1 cellular context compared by ENCODE assay signal in the genomic region with DNA sequence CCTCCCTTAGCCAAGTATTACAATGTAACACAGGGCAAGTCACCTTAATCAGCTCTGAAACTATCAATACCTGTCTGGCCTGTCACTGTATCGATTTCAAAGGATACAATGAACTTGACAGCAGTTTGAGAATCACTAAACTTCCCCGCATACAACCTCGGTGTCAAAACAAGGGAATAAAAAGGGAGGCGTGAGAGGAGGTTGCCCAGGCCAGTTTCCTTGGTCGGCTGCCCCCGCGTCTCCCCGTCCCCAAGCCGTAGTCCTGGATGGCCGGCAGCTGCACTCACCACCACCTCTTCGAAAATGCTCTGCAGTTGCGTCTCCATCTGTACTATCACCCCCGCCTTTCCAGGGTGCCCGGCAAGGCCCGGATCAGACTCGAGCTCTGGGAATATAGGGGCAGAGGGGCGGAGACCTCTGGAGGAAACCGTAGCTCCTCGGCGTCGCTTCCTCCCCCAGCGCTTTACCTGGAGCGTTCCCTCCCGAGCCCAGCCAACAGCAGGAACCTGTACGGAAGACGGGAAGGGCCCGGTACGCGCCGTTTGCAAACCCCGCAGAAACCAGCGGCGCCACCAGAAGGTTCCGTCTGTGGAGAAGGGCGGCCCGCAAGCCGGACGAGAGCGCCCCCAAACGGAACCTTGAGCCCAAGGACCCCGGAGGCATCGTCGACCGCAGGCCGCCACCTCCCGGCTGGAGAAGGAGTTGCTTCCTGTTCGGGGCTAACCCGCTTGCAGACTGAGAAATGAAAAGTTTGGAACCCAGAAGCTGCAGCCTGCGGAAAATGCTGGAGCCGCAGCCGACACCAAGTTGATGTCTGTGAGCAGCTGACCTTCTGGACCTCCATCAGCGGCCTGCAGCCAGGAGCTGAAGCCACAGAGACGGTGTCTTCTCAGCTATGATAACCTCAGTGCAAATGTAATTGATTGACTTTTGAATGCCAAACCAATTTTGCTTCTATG.
A peak's percentile ranks its signal among the peaks of the same experiment; 100 is the strongest.
TF ChIP-seq lines count a peak whose summit lies in the region.

A gene with protein sequence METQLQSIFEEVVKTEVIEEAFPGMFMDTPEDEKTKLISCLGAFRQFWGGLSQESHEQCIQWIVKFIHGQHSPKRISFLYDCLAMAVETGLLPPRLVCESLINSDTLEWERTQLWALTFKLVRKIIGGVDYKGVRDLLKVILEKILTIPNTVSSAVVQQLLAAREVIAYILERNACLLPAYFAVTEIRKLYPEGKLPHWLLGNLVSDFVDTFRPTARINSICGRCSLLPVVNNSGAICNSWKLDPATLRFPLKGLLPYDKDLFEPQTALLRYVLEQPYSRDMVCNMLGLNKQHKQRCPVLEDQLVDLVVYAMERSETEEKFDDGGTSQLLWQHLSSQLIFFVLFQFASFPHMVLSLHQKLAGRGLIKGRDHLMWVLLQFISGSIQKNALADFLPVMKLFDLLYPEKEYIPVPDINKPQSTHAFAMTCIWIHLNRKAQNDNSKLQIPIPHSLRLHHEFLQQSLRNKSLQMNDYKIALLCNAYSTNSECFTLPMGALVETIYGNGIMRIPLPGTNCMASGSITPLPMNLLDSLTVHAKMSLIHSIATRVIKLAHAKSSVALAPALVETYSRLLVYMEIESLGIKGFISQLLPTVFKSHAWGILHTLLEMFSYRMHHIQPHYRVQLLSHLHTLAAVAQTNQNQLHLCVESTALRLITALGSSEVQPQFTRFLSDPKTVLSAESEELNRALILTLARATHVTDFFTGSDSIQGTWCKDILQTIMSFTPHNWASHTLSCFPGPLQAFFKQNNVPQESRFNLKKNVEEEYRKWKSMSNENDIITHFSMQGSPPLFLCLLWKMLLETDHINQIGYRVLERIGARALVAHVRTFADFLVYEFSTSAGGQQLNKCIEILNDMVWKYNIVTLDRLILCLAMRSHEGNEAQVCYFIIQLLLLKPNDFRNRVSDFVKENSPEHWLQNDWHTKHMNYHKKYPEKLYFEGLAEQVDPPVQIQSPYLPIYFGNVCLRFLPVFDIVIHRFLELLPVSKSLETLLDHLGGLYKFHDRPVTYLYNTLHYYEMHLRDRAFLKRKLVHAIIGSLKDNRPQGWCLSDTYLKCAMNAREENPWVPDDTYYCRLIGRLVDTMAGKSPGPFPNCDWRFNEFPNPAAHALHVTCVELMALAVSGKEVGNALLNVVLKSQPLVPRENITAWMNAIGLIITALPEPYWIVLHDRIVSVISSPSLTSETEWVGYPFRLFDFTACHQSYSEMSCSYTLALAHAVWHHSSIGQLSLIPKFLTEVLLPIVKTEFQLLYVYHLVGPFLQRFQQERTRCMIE (N-terminal part only) (minus strand): TSS at position 519 of the 959 bp plus-strand sequence. CDS start 193 bp downstream, at position 326.

TF ChIP-seq in HEK293, 187 proteins besides CTCF, POLR2A, EP300 and RAD21 (continued from another document and continues in another):
- TF ChIP-seq GFI1B (tag by site-specific recombination; IDR thresholded peaks at IDR 0.05) (peak; percentile 72; the same call in 1 of the 2 replicates), ZNF830 (tag by site-specific recombination; IDR thresholded peaks at IDR 0.05; ENCODE audit: low read depth) (no peak), ZNF580 (tag by site-specific recombination; IDR thresholded peaks at IDR 0.05) (peak; percentile 97), ZSCAN30 (tag by site-specific recombination; IDR thresholded peaks at IDR 0.05) (peak; percentile 99), SETDB1 (IDR thresholded peaks at IDR 0.05; ENCODE audit: insufficient read length, low read length) (peak; percentile 28), ZNF658 (tag by site-specific recombination; IDR thresholded peaks at IDR 0.05) (0 out of 2 replicates have a peak, but pooled peaks have one; percentile 46), ZFP69B (tag by site-specific recombination; IDR thresholded peaks at IDR 0.05) (peak; percentile 93), ZNF266 (tag by site-specific recombination; IDR thresholded peaks at IDR 0.05; ENCODE audit: low read depth) (no peak), ZNF555 (tag by site-specific recombination; conservative IDR thresholded peaks at IDR 0.05) (no peak), ZNF324 (tag by site-specific recombination; IDR thresholded peaks at IDR 0.05) (peak; percentile 100), ZNF747 (tag by site-specific recombination; IDR thresholded peaks at IDR 0.05) (no peak), ZNF48 (tag by site-specific recombination; IDR thresholded peaks at IDR 0.05) (no peak), ZNF621 (tag by site-specific recombination; IDR thresholded peaks at IDR 0.05) (no peak), ZNF654 (tag by site-specific recombination; IDR thresholded peaks at IDR 0.05; ENCODE audit: low read depth) (peak; percentile 89), ZNF132 (tag by site-specific recombination; IDR thresholded peaks at IDR 0.05; ENCODE audit: borderline replicate concordance) (no peak), ZNF664 (tag by site-specific recombination; IDR thresholded peaks at IDR 0.05) (peak; percentile 80), OVOL3 (tag by site-specific recombination; IDR thresholded peaks at IDR 0.05) (0 out of 2 replicates have a peak, but pooled peaks have one; percentile 64), SP7 (tag by site-specific recombination; IDR thresholded peaks at IDR 0.05) (peak; percentile 96), ZNF394 (tag by site-specific recombination; IDR thresholded peaks at IDR 0.05; ENCODE audit: borderline replicate concordance) (peak; percentile 94), ZNF112 (tag by site-specific recombination; IDR thresholded peaks at IDR 0.05) (no peak), ZNF571 (tag by site-specific recombination; IDR thresholded peaks at IDR 0.05) (no peak)
- TF ChIP-seq, protein P1, sequence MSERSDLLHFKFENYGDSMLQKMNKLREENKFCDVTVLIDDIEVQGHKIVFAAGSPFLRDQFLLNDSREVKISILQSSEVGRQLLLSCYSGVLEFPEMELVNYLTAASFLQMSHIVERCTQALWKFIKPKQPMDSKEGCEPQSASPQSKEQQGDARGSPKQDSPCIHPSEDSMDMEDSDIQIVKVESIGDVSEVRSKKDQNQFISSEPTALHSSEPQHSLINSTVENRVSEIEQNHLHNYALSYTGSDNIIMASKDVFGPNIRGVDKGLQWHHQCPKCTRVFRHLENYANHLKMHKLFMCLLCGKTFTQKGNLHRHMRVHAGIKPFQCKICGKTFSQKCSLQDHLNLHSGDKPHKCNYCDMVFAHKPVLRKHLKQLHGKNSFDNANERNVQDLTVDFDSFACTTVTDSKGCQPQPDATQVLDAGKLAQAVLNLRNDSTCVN (tag by site-specific recombination; optimal IDR thresholded peaks at IDR 0.05), result peak; percentile 43
- TF ChIP-seq, protein P2, sequence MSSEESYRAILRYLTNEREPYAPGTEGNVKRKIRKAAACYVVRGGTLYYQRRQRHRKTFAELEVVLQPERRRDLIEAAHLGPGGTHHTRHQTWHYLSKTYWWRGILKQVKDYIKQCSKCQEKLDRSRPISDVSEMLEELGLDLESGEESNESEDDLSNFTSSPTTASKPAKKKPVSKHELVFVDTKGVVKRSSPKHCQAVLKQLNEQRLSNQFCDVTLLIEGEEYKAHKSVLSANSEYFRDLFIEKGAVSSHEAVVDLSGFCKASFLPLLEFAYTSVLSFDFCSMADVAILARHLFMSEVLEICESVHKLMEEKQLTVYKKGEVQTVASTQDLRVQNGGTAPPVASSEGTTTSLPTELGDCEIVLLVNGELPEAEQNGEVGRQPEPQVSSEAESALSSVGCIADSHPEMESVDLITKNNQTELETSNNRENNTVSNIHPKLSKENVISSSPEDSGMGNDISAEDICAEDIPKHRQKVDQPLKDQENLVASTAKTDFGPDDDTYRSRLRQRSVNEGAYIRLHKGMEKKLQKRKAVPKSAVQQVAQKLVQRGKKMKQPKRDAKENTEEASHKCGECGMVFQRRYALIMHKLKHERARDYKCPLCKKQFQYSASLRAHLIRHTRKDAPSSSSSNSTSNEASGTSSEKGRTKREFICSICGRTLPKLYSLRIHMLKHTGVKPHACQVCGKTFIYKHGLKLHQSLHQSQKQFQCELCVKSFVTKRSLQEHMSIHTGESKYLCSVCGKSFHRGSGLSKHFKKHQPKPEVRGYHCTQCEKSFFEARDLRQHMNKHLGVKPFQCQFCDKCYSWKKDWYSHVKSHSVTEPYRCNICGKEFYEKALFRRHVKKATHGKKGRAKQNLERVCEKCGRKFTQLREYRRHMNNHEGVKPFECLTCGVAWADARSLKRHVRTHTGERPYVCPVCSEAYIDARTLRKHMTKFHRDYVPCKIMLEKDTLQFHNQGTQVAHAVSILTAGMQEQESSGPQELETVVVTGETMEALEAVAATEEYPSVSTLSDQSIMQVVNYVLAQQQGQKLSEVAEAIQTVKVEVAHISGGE (tag by site-specific recombination; conservative IDR thresholded peaks at IDR 0.05; ENCODE audit: low read depth), result peak; percentile 100
- TF ChIP-seq, protein P3, sequence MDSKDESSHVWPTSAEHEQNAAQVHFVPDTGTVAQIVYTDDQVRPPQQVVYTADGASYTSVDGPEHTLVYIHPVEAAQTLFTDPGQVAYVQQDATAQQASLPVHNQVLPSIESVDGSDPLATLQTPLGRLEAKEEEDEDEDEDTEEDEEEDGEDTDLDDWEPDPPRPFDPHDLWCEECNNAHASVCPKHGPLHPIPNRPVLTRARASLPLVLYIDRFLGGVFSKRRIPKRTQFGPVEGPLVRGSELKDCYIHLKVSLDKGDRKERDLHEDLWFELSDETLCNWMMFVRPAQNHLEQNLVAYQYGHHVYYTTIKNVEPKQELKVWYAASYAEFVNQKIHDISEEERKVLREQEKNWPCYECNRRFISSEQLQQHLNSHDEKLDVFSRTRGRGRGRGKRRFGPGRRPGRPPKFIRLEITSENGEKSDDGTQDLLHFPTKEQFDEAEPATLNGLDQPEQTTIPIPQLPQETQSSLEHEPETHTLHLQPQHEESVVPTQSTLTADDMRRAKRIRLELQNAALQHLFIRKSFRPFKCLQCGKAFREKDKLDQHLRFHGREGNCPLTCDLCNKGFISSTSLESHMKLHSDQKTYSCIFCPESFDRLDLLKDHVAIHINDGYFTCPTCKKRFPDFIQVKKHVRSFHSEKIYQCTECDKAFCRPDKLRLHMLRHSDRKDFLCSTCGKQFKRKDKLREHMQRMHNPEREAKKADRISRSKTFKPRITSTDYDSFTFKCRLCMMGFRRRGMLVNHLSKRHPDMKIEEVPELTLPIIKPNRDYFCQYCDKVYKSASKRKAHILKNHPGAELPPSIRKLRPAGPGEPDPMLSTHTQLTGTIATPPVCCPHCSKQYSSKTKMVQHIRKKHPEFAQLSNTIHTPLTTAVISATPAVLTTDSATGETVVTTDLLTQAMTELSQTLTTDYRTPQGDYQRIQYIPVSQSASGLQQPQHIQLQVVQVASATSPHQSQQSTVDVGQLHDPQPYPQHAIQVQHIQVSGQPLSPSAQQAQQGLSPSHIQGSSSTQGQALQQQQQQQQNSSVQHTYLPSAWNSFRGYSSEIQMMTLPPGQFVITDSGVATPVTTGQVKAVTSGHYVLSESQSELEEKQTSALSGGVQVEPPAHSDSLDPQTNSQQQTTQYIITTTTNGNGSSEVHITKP (tag by site-specific recombination; IDR thresholded peaks at IDR 0.05), result peak; percentile 93
- TF ChIP-seq, protein P4, sequence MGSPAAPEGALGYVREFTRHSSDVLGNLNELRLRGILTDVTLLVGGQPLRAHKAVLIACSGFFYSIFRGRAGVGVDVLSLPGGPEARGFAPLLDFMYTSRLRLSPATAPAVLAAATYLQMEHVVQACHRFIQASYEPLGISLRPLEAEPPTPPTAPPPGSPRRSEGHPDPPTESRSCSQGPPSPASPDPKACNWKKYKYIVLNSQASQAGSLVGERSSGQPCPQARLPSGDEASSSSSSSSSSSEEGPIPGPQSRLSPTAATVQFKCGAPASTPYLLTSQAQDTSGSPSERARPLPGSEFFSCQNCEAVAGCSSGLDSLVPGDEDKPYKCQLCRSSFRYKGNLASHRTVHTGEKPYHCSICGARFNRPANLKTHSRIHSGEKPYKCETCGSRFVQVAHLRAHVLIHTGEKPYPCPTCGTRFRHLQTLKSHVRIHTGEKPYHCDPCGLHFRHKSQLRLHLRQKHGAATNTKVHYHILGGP (tag by site-specific recombination; IDR thresholded peaks at IDR 0.05), result no peak
- TF ChIP-seq, protein P5, sequence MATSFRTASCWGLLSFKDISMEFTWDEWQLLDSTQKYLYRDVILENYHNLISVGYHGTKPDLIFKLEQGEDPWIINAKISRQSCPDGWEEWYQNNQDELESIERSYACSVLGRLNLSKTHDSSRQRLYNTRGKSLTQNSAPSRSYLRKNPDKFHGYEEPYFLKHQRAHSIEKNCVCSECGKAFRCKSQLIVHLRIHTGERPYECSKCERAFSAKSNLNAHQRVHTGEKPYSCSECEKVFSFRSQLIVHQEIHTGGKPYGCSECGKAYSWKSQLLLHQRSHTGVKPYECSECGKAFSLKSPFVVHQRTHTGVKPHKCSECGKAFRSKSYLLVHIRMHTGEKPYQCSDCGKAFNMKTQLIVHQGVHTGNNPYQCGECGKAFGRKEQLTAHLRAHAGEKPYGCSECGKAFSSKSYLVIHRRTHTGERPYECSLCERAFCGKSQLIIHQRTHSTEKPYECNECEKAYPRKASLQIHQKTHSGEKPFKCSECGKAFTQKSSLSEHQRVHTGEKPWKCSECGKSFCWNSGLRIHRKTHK (tag by site-specific recombination; IDR thresholded peaks at IDR 0.05), result no peak
- TF ChIP-seq, protein P6, sequence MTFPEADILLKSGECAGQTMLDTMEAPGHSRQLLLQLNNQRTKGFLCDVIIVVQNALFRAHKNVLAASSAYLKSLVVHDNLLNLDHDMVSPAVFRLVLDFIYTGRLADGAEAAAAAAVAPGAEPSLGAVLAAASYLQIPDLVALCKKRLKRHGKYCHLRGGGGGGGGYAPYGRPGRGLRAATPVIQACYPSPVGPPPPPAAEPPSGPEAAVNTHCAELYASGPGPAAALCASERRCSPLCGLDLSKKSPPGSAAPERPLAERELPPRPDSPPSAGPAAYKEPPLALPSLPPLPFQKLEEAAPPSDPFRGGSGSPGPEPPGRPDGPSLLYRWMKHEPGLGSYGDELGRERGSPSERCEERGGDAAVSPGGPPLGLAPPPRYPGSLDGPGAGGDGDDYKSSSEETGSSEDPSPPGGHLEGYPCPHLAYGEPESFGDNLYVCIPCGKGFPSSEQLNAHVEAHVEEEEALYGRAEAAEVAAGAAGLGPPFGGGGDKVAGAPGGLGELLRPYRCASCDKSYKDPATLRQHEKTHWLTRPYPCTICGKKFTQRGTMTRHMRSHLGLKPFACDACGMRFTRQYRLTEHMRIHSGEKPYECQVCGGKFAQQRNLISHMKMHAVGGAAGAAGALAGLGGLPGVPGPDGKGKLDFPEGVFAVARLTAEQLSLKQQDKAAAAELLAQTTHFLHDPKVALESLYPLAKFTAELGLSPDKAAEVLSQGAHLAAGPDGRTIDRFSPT (tag by site-specific recombination; IDR thresholded peaks at IDR 0.05), result no peak
